In the genomic region with DNA sequence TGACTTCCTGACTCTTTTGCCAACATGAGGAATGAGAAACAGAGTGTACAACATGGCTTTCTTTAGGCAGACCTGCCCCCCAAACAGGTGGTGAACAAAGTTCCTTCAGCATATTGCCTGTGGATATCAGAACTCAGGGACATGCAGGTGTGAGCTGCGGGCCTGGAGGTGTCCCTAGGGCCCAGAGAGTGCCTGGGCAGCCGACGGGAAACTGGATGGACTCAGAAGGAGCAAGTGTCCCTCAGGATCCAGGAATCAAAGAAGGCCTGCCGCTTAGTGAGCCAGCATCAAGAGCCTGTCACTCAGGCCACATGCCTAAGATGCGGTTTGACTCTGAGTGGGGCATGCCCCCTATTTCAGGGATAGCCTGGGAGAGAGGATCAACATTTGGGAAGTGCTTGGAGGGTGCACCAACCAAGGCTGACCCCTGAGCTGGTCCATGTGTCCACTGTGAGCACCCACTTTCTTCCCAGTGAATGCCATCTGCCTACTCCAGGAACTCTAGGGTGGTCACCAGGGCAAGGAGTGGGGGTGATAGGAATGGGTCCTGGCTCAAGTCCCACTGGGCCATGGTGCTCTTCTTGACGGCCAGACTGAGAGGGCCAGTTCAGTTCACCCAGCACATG, we compare ENCODE assay signal across 17 cellular contexts.
"Had no signal": no experiment of that assay in that cellular context is flagged by ENCODE, and none has a peak within 500 bp of the region (broad histone marks: within the 10 kb centered on the region; RNA-seq: fewer than 3 reads in every experiment).

No MANE protein-coding gene starts in this region.

- H3K79me2 ChIP-seq: parathyroid adenoma had no signal

- H2AFZ ChIP-seq: parathyroid adenoma had no signal

- H3K36me3 ChIP-seq: lower lobe of right lung, SJSA1, upper lobe of left lung had no signal

- H3K4me3 Mint-ChIP-seq: activated T-helper 17 cell treated with anti-CD3 and anti-CD28 coated beads, Interleukin-2, amount 50 U/mL, for 72 hours; neural crest cell had no signal

- H3K4me3 ChIP-seq: lower lobe of right lung, SJSA1, upper lobe of left lung had no signal

- H3K9ac ChIP-seq: parathyroid adenoma had no signal

- H3K4me1 Mint-ChIP-seq: activated T-helper 17 cell treated with anti-CD3 and anti-CD28 coated beads, Interleukin-2, amount 50 U/mL, for 72 hours; neural crest cell had no signal

- H3K27ac ChIP-seq: lower lobe of right lung, parathyroid adenoma, SJSA1, upper lobe of left lung had no signal

- DNase-seq: activated CD4-positive, CD25-positive, alpha-beta regulatory T cell; activated naive CD4-positive, alpha-beta T cell treated with Interleukin-2 at 50 U/mL for 16 hours; anterior cingulate cortex; kidney glomerular epithelial cell; lower lobe of right lung; retina; small intestine; stimulated activated CD4-positive, alpha-beta T cell treated with anti-CD3 and anti-CD28 coated beads, Interleukin-4, amount 100 ng/mL, for 4 hours; stimulated activated CD8-positive, alpha-beta memory T cell treated with anti-CD3 and anti-CD28 coated beads, Interleukin-4, amount 100 ng/mL, for 48 hours; stimulated activated naive CD4-positive, alpha-beta T cell treated with Interleukin-2 at 50 U/mL for 16 hours; SW 1271 had no signal

- H3K4me1 ChIP-seq: lower lobe of right lung, parathyroid adenoma, SJSA1 had no signal

- H3K9me3 ChIP-seq: lower lobe of right lung, SJSA1, upper lobe of left lung had no signal

- H3K9me3 Mint-ChIP-seq: activated T-helper 17 cell treated with anti-CD3 and anti-CD28 coated beads, Interleukin-2, amount 50 U/mL, for 72 hours; neural crest cell had no signal

- H3K27ac Mint-ChIP-seq: activated T-helper 17 cell treated with anti-CD3 and anti-CD28 coated beads, Interleukin-2, amount 50 U/mL, for 72 hours had no signal

- H3K27me3 ChIP-seq: SJSA1, upper lobe of left lung had no signal

- ATAC-seq: activated T-helper 17 cell treated with anti-CD3 and anti-CD28 coated beads, Interleukin-2, amount 50 U/mL, for 72 hours; esophagus mucosa had no signal
